26 cellular contexts compared by ENCODE assay signal in the genomic region with DNA sequence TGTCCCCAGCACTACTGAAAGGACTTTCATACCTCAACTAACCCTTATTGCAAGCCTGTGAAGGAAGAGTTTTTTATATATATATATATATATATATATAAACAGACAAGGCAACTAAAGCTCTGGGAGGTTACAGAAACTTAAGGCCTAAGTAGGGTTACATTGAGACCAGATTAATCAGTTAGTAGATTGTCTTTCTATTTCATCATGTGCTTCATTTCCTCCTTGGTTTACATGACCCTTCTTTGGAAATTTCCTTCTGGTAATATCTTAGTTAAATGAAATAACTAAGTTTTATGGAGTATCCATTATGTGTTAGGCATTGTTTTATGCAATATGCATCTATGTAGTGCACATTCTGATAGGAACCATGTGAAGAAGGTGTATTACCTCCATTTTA.
DNase-seq lines count a peak whose midpoint lies in the region; TF ChIP-seq lines count a peak whose summit lies in the region.
"Had no signal": no experiment of that assay in that cellular context is flagged by ENCODE, and none has a peak within 500 bp of the region (broad histone marks: within the 10 kb centered on the region; RNA-seq: fewer than 3 reads in every experiment).

No MANE protein-coding gene starts in this region.

- no peaks in the 10 kb centered on the region for H3F3A ChIP-seq in GM23248 (ENCODE audit: insufficient read depth)

- H3K27ac Mint-ChIP-seq in brain: peak overlapping the region in 3 of 5 experiments; percentile 80 to 89 (median 82)
- H3K27ac Mint-ChIP-seq: endodermal cell; naive thymus-derived CD4-positive, alpha-beta T cell had no signal

- no peaks in the 10 kb centered on the region for H4K20me1 ChIP-seq in GM23248 (ENCODE audit: insufficient read depth)

- H2AFZ ChIP-seq in GM23248: 0 out of 2 replicates have a peak overlapping the region, but pooled peaks have one; percentile 10

- H3K27ac ChIP-seq in GM23248 (no peak overlapping the region), neutrophil (peak overlapping the region; percentile 39), WERI-Rb-1 (no peak overlapping the region)
- H3K27ac ChIP-seq: skin epidermis, VCaP had no signal

- peaks cover 0 to 8% (median 3%) of the 10 kb centered on the region in 5 experiments for H3K9me3 Mint-ChIP-seq in brain
- H3K9me3 Mint-ChIP-seq: naive thymus-derived CD4-positive, alpha-beta T cell had no signal

- TF ChIP-seq CTCF in brain (conservative IDR thresholded peaks at IDR 0.05) (no peak), neutrophil (IDR thresholded peaks at IDR 0.05) (no peak), WERI-Rb-1 (IDR thresholded peaks at IDR 0.05; ENCODE audit: low read depth, low read length) (no peak)

- H3K36me3 Mint-ChIP-seq in brain: peaks cover 8% of the 10 kb centered on the region
- H3K36me3 Mint-ChIP-seq: naive thymus-derived CD4-positive, alpha-beta T cell had no signal

- H3K36me3 ChIP-seq in GM23248 (ENCODE audit: low read depth) (no peaks in the 10 kb centered on the region), neutrophil (no peaks in the 10 kb centered on the region), WERI-Rb-1 (no peaks in the 10 kb centered on the region)
- H3K36me3 ChIP-seq: gastroesophageal sphincter, stomach, tibial nerve had no signal

- H3K9me2 ChIP-seq in GM23248 (ENCODE audit: insufficient read depth): no peaks in the 10 kb centered on the region

- H3K9ac ChIP-seq in GM23248: no peak overlapping the region

- no peak overlapping the region for H3K4me3 Mint-ChIP-seq in brain
- H3K4me3 Mint-ChIP-seq: endodermal cell; naive thymus-derived CD4-positive, alpha-beta T cell had no signal

- H3K9me3 ChIP-seq in GM23248 (ENCODE audit: low read depth) (no peaks in the 10 kb centered on the region), neutrophil (no peaks in the 10 kb centered on the region), WERI-Rb-1 (ENCODE audit: severe bottlenecking) (peaks cover 6% of the 10 kb centered on the region)
- H3K9me3 ChIP-seq: gastroesophageal sphincter, stomach, tibial nerve had no signal

- H3K27me3 Mint-ChIP-seq in brain: no peaks in the 10 kb centered on the region

- H3K4me2 ChIP-seq in GM23248 (ENCODE audit: unreplicated experiment): no peak overlapping the region

- no peaks in the 10 kb centered on the region for H3K79me2 ChIP-seq in GM23248 (ENCODE audit: insufficient read depth)

- in situ Hi-C loops in GM23248 (cut with MboI): no loop called here

- H3K4me3 ChIP-seq in GM23248 (no peak overlapping the region), neutrophil (ENCODE audit: low read depth in 1 of 2, low read length in 1 of 2) (no peak overlapping the region), WERI-Rb-1 (ENCODE audit: low read depth, low read length) (no peak overlapping the region)
- H3K4me3 ChIP-seq: gastroesophageal sphincter, skin epidermis, stomach, tibial nerve had no signal

- H3K4me1 ChIP-seq in GM23248 (ENCODE audit: insufficient read depth): peaks cover 23% of the 10 kb centered on the region
- peaks cover 12 to 14% of the 10 kb centered on the region in 2 experiments for H3K4me1 ChIP-seq in neutrophil (ENCODE audit: control insufficient read depth in 1 of 2, insufficient read depth in 1 of 2, low read depth in 1 of 2, low read length in 1 of 2)

- H3K27me3 ChIP-seq in GM23248 (replicated peaks; ENCODE audit: insufficient read depth): no peaks in the 10 kb centered on the region
- H3K27me3 ChIP-seq in neutrophil: no peaks in the 10 kb centered on the region
- H3K27me3 ChIP-seq in WERI-Rb-1 (ENCODE audit: insufficient read depth, low read depth, severe bottlenecking): no peaks in the 10 kb centered on the region
- H3K27me3 ChIP-seq: gastroesophageal sphincter, stomach, tibial nerve had no signal

- DNase-seq in AML-193 (lab: John Stamatoyannopoulos, UW) (peak; percentile 2 to 25), GM23248 (peak; percentile 13), DMS53 treated with DMSO at 0.1 percent for 48 hours (lab: John Stamatoyannopoulos, UW; ENCODE audit: unreplicated experiment) (no peak), GDM1 (lab: John Stamatoyannopoulos, UW) (no peak), WERI-Rb-1 (no peak), NCI-H128 (lab: John Stamatoyannopoulos, UW; ENCODE audit: unreplicated experiment) (no peak)
- DNase-seq: activated CD4-positive, alpha-beta T cell treated with anti-CD3 and anti-CD28 coated beads, Interleukin-2, amount 50 U/mL, for 1 hour; activated naive CD4-positive, alpha-beta T cell treated with anti-CD3 and anti-CD28 coated beads, Interleukin-2, amount 50 U/mL, for 16 hours; anterior cingulate cortex; endodermal cell; GF-D8; hippocampal formation; Karpas-422; left ventricle myocardium superior; midbrain; naive thymus-derived CD4-positive, alpha-beta T cell; NCI-H510A treated with DMSO at 0.1 percent for 48 hours; NK-92 treated with Interleukin-12 subunit alpha and Interleukin-12 subunit beta, amount 100 ng/mL, for 24 hours; PC-3; stomach had no signal

- H3K4me1 Mint-ChIP-seq in brain: peaks cover 41% of the 10 kb centered on the region
- H3K4me1 Mint-ChIP-seq: naive thymus-derived CD4-positive, alpha-beta T cell had no signal

Comparison
In these comparisons a context has a peak if more than half of its experiments do, and no peak if none do; other contexts are left out.
1. DNase-seq: peak in AML-193 (2 of 2) and GM23248 (single experiment); none in DMS53 treated with DMSO at 0.1 percent for 48 hours (single experiment), GDM1 (single experiment), WERI-Rb-1 (single experiment) and NCI-H128 (single experiment).